Comparison of ENCODE assay signal across 8 cellular contexts in genomic region chr10:3538850-3539531, GRCh38.
A peak's percentile ranks its signal among the peaks of the same experiment; 100 is the strongest.
DNase-seq lines count a peak whose midpoint lies in the region; ATAC-seq, FAIRE-seq and TF ChIP-seq lines count a peak whose summit lies in the region.

No MANE protein-coding gene starts in this region.

- POLR2A ChIA-PET in PC-3 (lab: Charles Lee; ENCODE audit: unreplicated experiment), result interaction anchor here (0.6 kb wide), 1 partner anchor 66 kb away, joined by 3 read pairs; no protein-coding TSS in a partner anchor

- H3K9me3 ChIP-seq in PC-3 (ENCODE audit: low read length) (no peaks in the 10 kb centered on the region), WERI-Rb-1 (ENCODE audit: severe bottlenecking) (no peaks in the 10 kb centered on the region)

- H3K36me3 ChIP-seq in PC-3 (ENCODE audit: low read depth, low read length), result no peaks in the 10 kb centered on the region
- no peaks in the 10 kb centered on the region for H3K36me3 ChIP-seq in rectal smooth muscle tissue (ENCODE audit: control insufficient read depth, insufficient read depth, low read length)
- H3K36me3 ChIP-seq in WERI-Rb-1, result no peaks in the 10 kb centered on the region

- ATAC-seq in PC-3, result peak; percentile 68

- CTCF ChIA-PET in PC-3 (lab: Charles Lee), result no interaction called here

- H3K4me1 ChIP-seq in PC-3 (ENCODE audit: insufficient read depth, low read length) (peaks cover 44% of the 10 kb centered on the region), rectal smooth muscle tissue (ENCODE audit: control insufficient read depth, insufficient read depth, low read length) (peaks cover 20% of the 10 kb centered on the region)

- H4K20me1 ChIP-seq in PC-3 (ENCODE audit: low read length), result no peaks in the 10 kb centered on the region

- H3K9me2 ChIP-seq in PC-3 (replicated peaks; ENCODE audit: low read length), result no peaks in the 10 kb centered on the region

- H3F3A ChIP-seq in PC-3 (ENCODE audit: low read length, unreplicated experiment), result no peaks in the 10 kb centered on the region

- intact Hi-C loops in PC-3 (cut with micrococcal nuclease), result loop anchor here (2.0 to 10.0 kb wide), 2 partner anchors 70 to 516 kb away; no protein-coding TSS in a partner anchor

- no peaks in the 10 kb centered on the region for H3K79me2 ChIP-seq in PC-3 (ENCODE audit: low read length)

- H2AFZ ChIP-seq in PC-3 (ENCODE audit: low read length), result peak overlapping the region; percentile 71

- H3K27ac ChIP-seq in PC-3 (ENCODE audit: low read length), result peak overlapping the region; percentile 89
- H3K27ac ChIP-seq in rectal smooth muscle tissue (ENCODE audit: low read depth, low read length), result peak overlapping the region; percentile 79
- H3K27ac ChIP-seq in WERI-Rb-1, result no peak overlapping the region

- DNase-seq in GM03348 (ENCODE audit: low spot score) (peak; percentile 88), PC-3 (peak; percentile 64), fibroblast of mammary gland (ENCODE audit: low read depth) (peak; percentile 97), WERI-Rb-1 (no peak), iPS-NIHi11 (ENCODE audit: low spot score) (no peak), SKM-1 (lab: John Stamatoyannopoulos, UW; ENCODE audit: unreplicated experiment) (no peak), D721Med (ENCODE audit: insufficient read length, low spot score) (no peak)

- FAIRE-seq in D721Med (lab: Jason Lieb, UNC), result no peak

- no TSS peak for BruUV-seq in PC-3 (replicated peaks; lab: Mats Ljungman, UMichigan)

- TF ChIP-seq CTCF in PC-3 (conservative IDR thresholded peaks at IDR 0.05; ENCODE audit: low read depth, low read length) (no peak), fibroblast of mammary gland (conservative IDR thresholded peaks at IDR 0.05; ENCODE audit: control insufficient read depth, insufficient read depth, low read depth, low read length) (no peak), WERI-Rb-1 (IDR thresholded peaks at IDR 0.05; ENCODE audit: low read depth, low read length) (no peak), D721Med (IDR thresholded peaks at IDR 0.05; ENCODE audit: insufficient read depth, missing control alignments) (no peak)

- H3K4me3 ChIP-seq in PC-3 (ENCODE audit: low read length) (peak overlapping the region; percentile 39; the same call in 1 of the 2 replicates), fibroblast of mammary gland (ENCODE audit: control insufficient read depth, low read depth, low read length) (no peak overlapping the region), rectal smooth muscle tissue (ENCODE audit: low read length) (peak overlapping the region; percentile 31), WERI-Rb-1 (ENCODE audit: low read depth, low read length) (no peak overlapping the region)

- H3K9ac ChIP-seq in PC-3 (ENCODE audit: low read length), result peak overlapping the region; percentile 72
- no peak overlapping the region for H3K9ac ChIP-seq in rectal smooth muscle tissue (ENCODE audit: low read length)

- H3K4me2 ChIP-seq in PC-3 (ENCODE audit: low read length), result peak overlapping the region; percentile 75

- no peaks in the 10 kb centered on the region for H3K27me3 ChIP-seq in PC-3 (ENCODE audit: low read length)
- H3K27me3 ChIP-seq in rectal smooth muscle tissue (ENCODE audit: control insufficient read depth, insufficient read depth, low read length), result no peaks in the 10 kb centered on the region
- no peaks in the 10 kb centered on the region for H3K27me3 ChIP-seq in WERI-Rb-1 (ENCODE audit: insufficient read depth, low read depth, severe bottlenecking)

Comparison
In these comparisons a context has a peak if more than half of its experiments do, and no peak if none do; other contexts are left out.
1. DNase-seq: peak in GM03348 (single experiment), PC-3 (single experiment) and fibroblast of mammary gland (single experiment); none in WERI-Rb-1 (single experiment), iPS-NIHi11 (single experiment), SKM-1 (single experiment) and D721Med (single experiment).
2. H3K4me3 ChIP-seq: peak in PC-3 (single experiment) and rectal smooth muscle tissue (single experiment); none in fibroblast of mammary gland (single experiment) and WERI-Rb-1 (single experiment).